In genomic region chr9:127693697-127694096, GRCh38 we compare ENCODE assay signal across 24 cellular contexts. TPM values are rescaled to one million over a fixed set of nuclear protein-coding genes. Genes with fewer than 3 reads are reported as not detected.
A peak's percentile ranks its signal among the peaks of the same experiment; 100 is the strongest.
DNase-seq lines count a peak whose midpoint lies in the region; ATAC-seq, FAIRE-seq and TF ChIP-seq lines count a peak whose summit lies in the region.
"Had no signal": no experiment of that assay in that cellular context is flagged by ENCODE, and none has a peak within 500 bp of the region (broad histone marks: within the 10 kb centered on the region; RNA-seq: fewer than 3 reads in every experiment).

No MANE protein-coding gene starts in this region.

- DNase-seq in T-helper 17 cell: no peak
- no peak for DNase-seq in K562 (ENCODE audit: extremely low read depth in 1 of 4, low spot score in 3 of 4)
- DNase-seq in dorsolateral prefrontal cortex: no peak
- no peak for DNase-seq in iPS-NIHi7 (ENCODE audit: extremely low spot score)
- DNase-seq in activated CD4-positive, alpha-beta memory T cell treated with anti-CD3 and anti-CD28 coated beads for 36 hours: no peak
- DNase-seq: Caco-2; CD4-positive, CD25-positive, alpha-beta regulatory T cell; CD8-positive, alpha-beta T cell; DMS 273 treated with DMSO at 0.1 percent for 48 hours; DMS79; EL; GDM1; H9 had no signal

- H3K4me1 Mint-ChIP-seq in T-helper 17 cell: peaks cover 2% of the 10 kb centered on the region
- H3K4me1 Mint-ChIP-seq in activated CD4-positive, alpha-beta memory T cell treated with anti-CD3 and anti-CD28 coated beads for 36 hours (ENCODE audit: low read depth): no peaks in the 10 kb centered on the region
- H3K4me1 Mint-ChIP-seq: GM23338, H9 had no signal

- ATAC-seq in T-helper 17 cell (no peak), K562 (no peak), GM18909 (IDR thresholded peaks at IDR 0.05; ENCODE audit: poor library complexity, unreplicated experiment) (no peak)
- ATAC-seq: CD8-positive, alpha-beta T cell; GM12878; GM23338; HCT116 had no signal

- H3K9me1 ChIP-seq in K562 (ENCODE audit: control insufficient read depth, insufficient read depth, low read length): no peaks in the 10 kb centered on the region

- TF ChIP-seq POLR2A in K562 (conservative IDR thresholded peaks at IDR 0.05): no peak

- intact Hi-C loops in K562 (cut with micrococcal nuclease): no loop called here
- intact Hi-C loops in dorsolateral prefrontal cortex (cut with DNase I): no loop called here
- intact Hi-C loops in activated CD4-positive, alpha-beta memory T cell treated with anti-CD3 and anti-CD28 coated beads for 36 hours (cut with micrococcal nuclease): no loop called here

- no peaks in the 10 kb centered on the region for H3K9me3 ChIP-seq in T-helper 17 cell (ENCODE audit: control insufficient read depth, low read length, poor library complexity, severe bottlenecking)
- no peaks in the 10 kb centered on the region for H3K9me3 ChIP-seq in K562 (replicated peaks; ENCODE audit: control insufficient read depth, insufficient read depth, low read depth, low read length)
- H3K9me3 ChIP-seq: Caco-2 had no signal

- H3K36me3 Mint-ChIP-seq in T-helper 17 cell (ENCODE audit: low read depth): peaks cover 8% of the 10 kb centered on the region
- H3K36me3 Mint-ChIP-seq in activated CD4-positive, alpha-beta memory T cell treated with anti-CD3 and anti-CD28 coated beads for 36 hours: peaks cover 7% of the 10 kb centered on the region

- no peak overlapping the region for H3K4me3 Mint-ChIP-seq in T-helper 17 cell
- H3K4me3 Mint-ChIP-seq in activated CD4-positive, alpha-beta memory T cell treated with anti-CD3 and anti-CD28 coated beads for 36 hours: no peak overlapping the region
- H3K4me3 Mint-ChIP-seq: B cell; CD4-positive, CD25-positive, alpha-beta regulatory T cell; CD8-positive, alpha-beta T cell; GM23338; H9 had no signal

- CTCF ChIA-PET in K562 (lab: Yijun Ruan, JAX; ENCODE audit: low intra/inter-chr PET ratio): no interaction called here
- CTCF ChIA-PET in activated CD4-positive, alpha-beta memory T cell treated with anti-CD3 and anti-CD28 coated beads for 36 hours (lab: Charles Lee): interaction anchor here (1.6 kb wide), 1 partner anchor 41 kb away, joined by 7 read pairs; the partner anchor contains the start of gene TOR2A

- no peaks in the 10 kb centered on the region for H3K79me2 ChIP-seq in K562 (ENCODE audit: control insufficient read depth, insufficient read depth, low read length)

- POLR2A ChIA-PET in K562 (lab: Yijun Ruan, JAX): interaction anchor here (0.7 to 1.8 kb wide), 2 partner anchors 12 to 42 kb away, joined by 3 to 6 read pairs; no protein-coding TSS in a partner anchor
- POLR2A ChIA-PET in activated CD4-positive, alpha-beta memory T cell treated with anti-CD3 and anti-CD28 coated beads for 36 hours (lab: Charles Lee): no interaction called here

- no peaks in the 10 kb centered on the region; the same call in 2 of the 3 replicates for H3K36me3 ChIP-seq in K562 (ENCODE audit: control insufficient read depth, insufficient read depth, low read length)

- no peak for TF ChIP-seq RAD21 in K562 (CRISPR knock-in tag; conservative IDR thresholded peaks at IDR 0.05 in 1 of 2, IDR thresholded peaks at IDR 0.05 in 1 of 2)

- no peak for TF ChIP-seq CTCF in K562 (IDR thresholded peaks at IDR 0.05 in 2 of 3, conservative IDR thresholded peaks at IDR 0.05 in 1 of 3; ENCODE audit: insufficient read depth in 2 of 3, low read depth in 1 of 3, low read length in 3 of 3)
- TF ChIP-seq CTCF in dorsolateral prefrontal cortex (IDR thresholded peaks at IDR 0.05 in 54 of 56, conservative IDR thresholded peaks at IDR 0.05 in 2 of 56; ENCODE audit: low read depth in 1 of 56, partially characterized antibody in 56 of 56): no peak

- no peak overlapping the region for H3K4me2 ChIP-seq in K562 (ENCODE audit: insufficient read depth, low read length)
- H3K4me2 ChIP-seq: BLaER1, GM23338 had no signal

- no peak overlapping the region for H3K4me3 ChIP-seq in K562
- H3K4me3 ChIP-seq in dorsolateral prefrontal cortex: no peak overlapping the region
- H3K4me3 ChIP-seq: BLaER1, GM12878, GM23338 had no signal

- H3K27me3 Mint-ChIP-seq in T-helper 17 cell: no peaks in the 10 kb centered on the region
- no peaks in the 10 kb centered on the region for H3K27me3 Mint-ChIP-seq in activated CD4-positive, alpha-beta memory T cell treated with anti-CD3 and anti-CD28 coated beads for 36 hours
- H3K27me3 Mint-ChIP-seq: B cell; CD4-positive, CD25-positive, alpha-beta regulatory T cell had no signal

- no peak for TF ChIP-seq EP300 in K562 (IDR thresholded peaks at IDR 0.05; ENCODE audit: low read length)

- no peaks in the 10 kb centered on the region for H3K9me3 Mint-ChIP-seq in activated CD4-positive, alpha-beta memory T cell treated with anti-CD3 and anti-CD28 coated beads for 36 hours
- H3K9me3 Mint-ChIP-seq: CD4-positive, CD25-positive, alpha-beta regulatory T cell; CD8-positive, alpha-beta T cell; GM23338; H9 had no signal

- no TSS peak for BruUV-seq in K562 (replicated peaks; lab: Mats Ljungman, UMichigan)

- in situ Hi-C loops in K562 (cut with MboI): no loop called here

- WGBS in K562 (ENCODE audit: insufficient coverage, low coverage, missing lambda C conversion rate): 47% methylated on average over 3 of the region's 4 CpGs

- H3K4me1 ChIP-seq in K562 (replicated peaks in 1 of 2; ENCODE audit: control insufficient read depth in 2 of 2, insufficient read depth in 2 of 2, low read length in 2 of 2): peaks cover 4 to 7% of the 10 kb centered on the region in 2 experiments
- H3K4me1 ChIP-seq: BLaER1, Caco-2 had no signal

- no peak overlapping the region for H3K9ac ChIP-seq in K562 (ENCODE audit: insufficient read depth in 1 of 2, low read depth in 2 of 2, low read length in 2 of 2)
- H3K9ac ChIP-seq: BLaER1 had no signal

- no peak for FAIRE-seq in K562 (lab: Jason Lieb, UNC)
- FAIRE-seq: GM12878 had no signal

- H3K27ac ChIP-seq in K562 (ENCODE audit: extremely low read depth, low read depth, low read length) (no peak overlapping the region), dorsolateral prefrontal cortex (peak overlapping the region in 54 of 59 donors; percentile 34 to 96 (median 74)), temporal lobe (ENCODE audit: low read depth, low read length) (peak overlapping the region; percentile 37)
- H3K27ac ChIP-seq: BLaER1, C4-2B had no signal

- H2AFZ ChIP-seq in K562 (ENCODE audit: low read depth, low read length): no peak overlapping the region
- H2AFZ ChIP-seq: GM23338 had no signal

- H3K27me3 ChIP-seq in K562 (ENCODE audit: control insufficient read depth in 2 of 2, insufficient read depth in 2 of 2, low read length in 2 of 2) (no peaks in the 10 kb centered on the region), dorsolateral prefrontal cortex (no peaks in the 10 kb centered on the region)

- peak overlapping the region; percentile 24 for H3K27ac Mint-ChIP-seq in T-helper 17 cell
- H3K27ac Mint-ChIP-seq in activated CD4-positive, alpha-beta memory T cell treated with anti-CD3 and anti-CD28 coated beads for 36 hours: no peak overlapping the region
- H3K27ac Mint-ChIP-seq: B cell; CD4-positive, CD25-positive, alpha-beta regulatory T cell; CD8-positive, alpha-beta T cell; GM23338; H9 had no signal

- H4K20me1 ChIP-seq in K562 (replicated peaks; ENCODE audit: control insufficient read depth, insufficient read depth, low read length): no peaks in the 10 kb centered on the region
- H4K20me1 ChIP-seq: BLaER1 had no signal

RNA-seq across cellular contexts. Expression of gene CFAP157, which starts 13.1 kb away (rescaled TPM):
- total RNA-seq in T-helper 17 cell (under 1 TPM in 1 of 2 donors, not detected in 1; 0.27 TPM), K562 (2014; rRNA removed) (not detected in 2 replicates), K562 (2014; rRNA removed; fragmentation: Illumina TruSeq; extraction: Trizol) (not detected in 2 replicates), K562 (2015; rRNA removed; fragmentation: Illumina TruSeq; extraction: Trizol) (not detected in 2 replicates), K562 (2021) (not detected in 2 replicates), dorsolateral prefrontal cortex (1 to 10 TPM in 12 of 120 experiments, under 1 TPM in 92, not detected in 16; 0.11 to 1.7 (median 0.55) TPM), temporal lobe (under 0.01 TPM)
- not detected in 2 replicates for total RNA-seq in K562 (2011; cell fraction: chromatin; rRNA removed; ENCODE audit: low replicate concordance)
- total RNA-seq in K562 (2011; cell fraction: nucleolus; rRNA removed): not detected in 2 replicates
- total RNA-seq in K562 (2011; cell fraction: nucleoplasm; rRNA removed): not detected in 2 replicates
- polyA plus RNA-seq in K562 (2011; rRNA removed) (not detected in 2 replicates), K562 (2014; fragmentation: Illumina TruSeq; extraction: Trizol) (not detected in 2 replicates), K562 (2014; fragmentation: Nextera tagmentation; extraction: Ambion mirVana) (under 1 TPM in 1 of 2 experiments, not detected in 1; 0.03 TPM), K562 (2014; rRNA removed) (not detected in 2 replicates)
- polyA plus RNA-seq in K562 (2011; cell fraction: cytosol; rRNA removed): not detected in 2 replicates
- polyA plus RNA-seq in K562 (2011; cell fraction: nucleus; rRNA removed): 0.06 TPM in 1 of 2 replicates, not detected in the other
- polyA plus RNA-seq in K562 (2012): 0.60 and 0.99 TPM in 2 replicates
- polyA minus RNA-seq in K562 (2011; rRNA and poly(A)+ RNA removed): not detected in 2 replicates
- not detected in 2 replicates for polyA minus RNA-seq in K562 (2011; cell fraction: cytosol; rRNA and poly(A)+ RNA removed)
- polyA minus RNA-seq in K562 (2011; cell fraction: nucleus; rRNA and poly(A)+ RNA removed): not detected in 2 replicates
- under 1 TPM in 1 of 2 experiments, not detected in 1; 0.10 TPM for total RNA-seq in activated CD4-positive, alpha-beta memory T cell treated with anti-CD3 and anti-CD28 coated beads for 36 hours
- total RNA-seq: A172; A673; B cell; Caco-2; CD4-positive, CD25-positive, alpha-beta regulatory T cell; GM12878; H4 had no signal

RNA-seq across cellular contexts. Expression of gene PTRH1, which starts 21.8 kb away (rescaled TPM):
- 1 to 10 TPM; 6.6 to 6.7 TPM for total RNA-seq in T-helper 17 cell
- 4.6 and 11.9 TPM in 2 replicates for total RNA-seq in K562 (2011; cell fraction: chromatin; rRNA removed; ENCODE audit: low replicate concordance)
- total RNA-seq in K562 (2011; cell fraction: nucleolus; rRNA removed): 19.0 and 19.2 TPM in 2 replicates
- 7.1 and 7.3 TPM in 2 replicates for total RNA-seq in K562 (2011; cell fraction: nucleoplasm; rRNA removed)
- total RNA-seq in K562 (2014; rRNA removed): 43.1 and 54.3 TPM in 2 replicates
- total RNA-seq in K562 (2014; rRNA removed; fragmentation: Illumina TruSeq; extraction: Trizol): 1.1 and 1.8 TPM in 2 replicates
- total RNA-seq in K562 (2015; rRNA removed; fragmentation: Illumina TruSeq; extraction: Trizol): 7.4 and 8.0 TPM in 2 replicates
- 21.1 and 21.6 TPM in 2 replicates for total RNA-seq in K562 (2021)
- 5.7 and 8.1 TPM in 2 replicates for polyA plus RNA-seq in K562 (2011; rRNA removed)
- polyA plus RNA-seq in K562 (2011; cell fraction: cytosol; rRNA removed): 12.2 and 34.1 TPM in 2 replicates
- 7.6 and 15.8 TPM in 2 replicates for polyA plus RNA-seq in K562 (2011; cell fraction: nucleus; rRNA removed)
- polyA plus RNA-seq in K562 (2012): 12.2 and 19.2 TPM in 2 replicates
- polyA plus RNA-seq in K562 (2014; fragmentation: Illumina TruSeq; extraction: Trizol): 3.1 and 6.7 TPM in 2 replicates
- 1 to 10 TPM in 1 of 2 experiments, under 1 TPM in 1; 0.63 to 1.0 TPM for polyA plus RNA-seq in K562 (2014; fragmentation: Nextera tagmentation; extraction: Ambion mirVana)
- 28.2 and 44.3 TPM in 2 replicates for polyA plus RNA-seq in K562 (2014; rRNA removed)
- 1.0 and 1.1 TPM in 2 replicates for polyA minus RNA-seq in K562 (2011; rRNA and poly(A)+ RNA removed)
- 3.9 and 5.4 TPM in 2 replicates for polyA minus RNA-seq in K562 (2011; cell fraction: cytosol; rRNA and poly(A)+ RNA removed)
- polyA minus RNA-seq in K562 (2011; cell fraction: nucleus; rRNA and poly(A)+ RNA removed): 4.1 and 6.2 TPM in 2 replicates
- 10 to 100 TPM in 94 of 120 experiments, 1 to 10 TPM in 26; 4.2 to 19.6 (median 11.9) TPM for total RNA-seq in dorsolateral prefrontal cortex
- 5.2 TPM for total RNA-seq in temporal lobe
- total RNA-seq in activated CD4-positive, alpha-beta memory T cell treated with anti-CD3 and anti-CD28 coated beads for 36 hours: 10 to 100 TPM; 20.9 to 22.7 TPM

RNA-seq across cellular contexts. Expression of gene TTC16, which starts 22.2 kb away (rescaled TPM):
- total RNA-seq in T-helper 17 cell: 1 to 10 TPM; 3.7 to 4.3 TPM
- not detected in 2 replicates for total RNA-seq in K562 (2011; cell fraction: chromatin; rRNA removed; ENCODE audit: low replicate concordance)
- total RNA-seq in K562 (2011; cell fraction: nucleolus; rRNA removed): not detected in 2 replicates
- not detected in 2 replicates for total RNA-seq in K562 (2011; cell fraction: nucleoplasm; rRNA removed)
- total RNA-seq in K562 (2014; rRNA removed): not detected in 2 replicates
- total RNA-seq in K562 (2014; rRNA removed; fragmentation: Illumina TruSeq; extraction: Trizol): not detected in 2 replicates
- not detected in 2 replicates for total RNA-seq in K562 (2015; rRNA removed; fragmentation: Illumina TruSeq; extraction: Trizol)
- not detected in 2 replicates for total RNA-seq in K562 (2021)
- polyA plus RNA-seq in K562 (2011; rRNA removed): not detected in 2 replicates
- polyA plus RNA-seq in K562 (2011; cell fraction: cytosol; rRNA removed): not detected in 2 replicates
- polyA plus RNA-seq in K562 (2011; cell fraction: nucleus; rRNA removed): 0.03 and 0.04 TPM in 2 replicates
- polyA plus RNA-seq in K562 (2012): not detected in 2 replicates
- not detected in 2 replicates for polyA plus RNA-seq in K562 (2014; fragmentation: Illumina TruSeq; extraction: Trizol)
- polyA plus RNA-seq in K562 (2014; fragmentation: Nextera tagmentation; extraction: Ambion mirVana): not detected
- polyA plus RNA-seq in K562 (2014; rRNA removed): 0.11 TPM in 1 of 2 replicates, not detected in the other
- polyA minus RNA-seq in K562 (2011; rRNA and poly(A)+ RNA removed): not detected in 2 replicates
- polyA minus RNA-seq in K562 (2011; cell fraction: cytosol; rRNA and poly(A)+ RNA removed): not detected in 2 replicates
- not detected in 2 replicates for polyA minus RNA-seq in K562 (2011; cell fraction: nucleus; rRNA and poly(A)+ RNA removed)
- total RNA-seq in dorsolateral prefrontal cortex: 1 to 10 TPM in 3 of 120 experiments, under 1 TPM in 107, not detected in 10; 0.15 to 1.4 (median 0.47) TPM
- total RNA-seq in temporal lobe: not detected
- total RNA-seq in activated CD4-positive, alpha-beta memory T cell treated with anti-CD3 and anti-CD28 coated beads for 36 hours: under 1 TPM; 0.61 to 0.69 TPM
- total RNA-seq: A673, B cell, Caco-2, GM12878, GM23338, H4, H9 had no signal
- polyA plus RNA-seq: GM23338 had no signal

RNA-seq across cellular contexts. Expression of gene TOR2A, which starts 41.4 kb away (rescaled TPM):
- total RNA-seq in T-helper 17 cell: 10 to 100 TPM in 1 of 2 donors, 1 to 10 TPM in 1; 9.4 to 10.5 TPM
- 7.9 and 25.4 TPM in 2 replicates for total RNA-seq in K562 (2011; cell fraction: chromatin; rRNA removed; ENCODE audit: low replicate concordance)
- total RNA-seq in K562 (2011; cell fraction: nucleolus; rRNA removed): 33.0 and 44.0 TPM in 2 replicates
- total RNA-seq in K562 (2011; cell fraction: nucleoplasm; rRNA removed): 22.6 and 27.5 TPM in 2 replicates
- total RNA-seq in K562 (2014; rRNA removed): 21.3 and 23.5 TPM in 2 replicates
- 3.0 and 3.7 TPM in 2 replicates for total RNA-seq in K562 (2014; rRNA removed; fragmentation: Illumina TruSeq; extraction: Trizol)
- total RNA-seq in K562 (2015; rRNA removed; fragmentation: Illumina TruSeq; extraction: Trizol): 11.1 and 12.0 TPM in 2 replicates
- 25.9 and 28.3 TPM in 2 replicates for total RNA-seq in K562 (2021)
- 8.4 and 15.0 TPM in 2 replicates for polyA plus RNA-seq in K562 (2011; rRNA removed)
- polyA plus RNA-seq in K562 (2011; cell fraction: cytosol; rRNA removed): 20.5 and 35.0 TPM in 2 replicates
- polyA plus RNA-seq in K562 (2011; cell fraction: nucleus; rRNA removed): 34.3 and 45.7 TPM in 2 replicates
- 20.6 and 50.6 TPM in 2 replicates for polyA plus RNA-seq in K562 (2012)
- polyA plus RNA-seq in K562 (2014; fragmentation: Illumina TruSeq; extraction: Trizol): 15.7 and 22.6 TPM in 2 replicates
- polyA plus RNA-seq in K562 (2014; fragmentation: Nextera tagmentation; extraction: Ambion mirVana): 1 to 10 TPM in 1 of 2 experiments, under 1 TPM in 1; 0.80 to 1.1 TPM
- polyA plus RNA-seq in K562 (2014; rRNA removed): 22.5 and 27.2 TPM in 2 replicates
- polyA minus RNA-seq in K562 (2011; rRNA and poly(A)+ RNA removed): 2.8 and 3.6 TPM in 2 replicates
- 11.3 and 18.2 TPM in 2 replicates for polyA minus RNA-seq in K562 (2011; cell fraction: cytosol; rRNA and poly(A)+ RNA removed)
- 12.5 and 19.1 TPM in 2 replicates for polyA minus RNA-seq in K562 (2011; cell fraction: nucleus; rRNA and poly(A)+ RNA removed)
- total RNA-seq in dorsolateral prefrontal cortex: 10 to 100 TPM in 101 of 120 experiments, 1 to 10 TPM in 19; 7.7 to 18.6 (median 12.5) TPM
- 6.4 TPM for total RNA-seq in temporal lobe
- total RNA-seq in activated CD4-positive, alpha-beta memory T cell treated with anti-CD3 and anti-CD28 coated beads for 36 hours: 10 to 100 TPM; 12.7 to 16.2 TPM
